ENCODE assay signal across 3 cellular contexts in genomic region chr11:1205121-1205986, GRCh38.
TF ChIP-seq lines count a peak whose summit lies in the region.

No MANE protein-coding gene starts in this region.

TF ChIP-seq in SK-N-SH, 30 proteins besides CTCF, POLR2A, EP300 and RAD21:
- no peak for TF ChIP-seq GATA2 (CRISPR knock-in tag; IDR thresholded peaks at IDR 0.05)
- no peak for TF ChIP-seq USF2 (IDR thresholded peaks at IDR 0.05; ENCODE audit: borderline replicate concordance, low read depth, low read length)
- TF ChIP-seq FOXJ3 (CRISPR knock-in tag; IDR thresholded peaks at IDR 0.05): no peak
- TF ChIP-seq NRF1 (IDR thresholded peaks at IDR 0.05; ENCODE audit: low read depth, low read length): no peak
- TF ChIP-seq FOSL2 (IDR thresholded peaks at IDR 0.05; ENCODE audit: borderline replicate concordance, low read depth): no peak
- TF ChIP-seq TCF12 (IDR thresholded peaks at IDR 0.05): no peak
- TF ChIP-seq GABPA (IDR thresholded peaks at IDR 0.05; ENCODE audit: low read depth): no peak
- TF ChIP-seq USF1 (IDR thresholded peaks at IDR 0.05; ENCODE audit: borderline replicate concordance, low read depth): no peak
- no peak for TF ChIP-seq ZBTB33 (IDR thresholded peaks at IDR 0.05; ENCODE audit: borderline replicate concordance, low read depth)
- TF ChIP-seq CHD2 (IDR thresholded peaks at IDR 0.05; ENCODE audit: low read length, partially characterized antibody): no peak
- no peak for TF ChIP-seq ELF1 (IDR thresholded peaks at IDR 0.05)
- no peak for TF ChIP-seq SIN3A (IDR thresholded peaks at IDR 0.05; ENCODE audit: borderline replicate concordance, low read depth, low read length)
- TF ChIP-seq MXI1 (IDR thresholded peaks at IDR 0.05; ENCODE audit: low read depth, low read length): no peak
- TF ChIP-seq JUND (IDR thresholded peaks at IDR 0.05): no peak
- TF ChIP-seq YY1 (IDR thresholded peaks at IDR 0.05; ENCODE audit: low read depth): no peak
- no peak for TF ChIP-seq MEF2A (IDR thresholded peaks at IDR 0.05; ENCODE audit: borderline replicate concordance, low read depth)
- no peak for TF ChIP-seq TAF1 (IDR thresholded peaks at IDR 0.05; ENCODE audit: borderline replicate concordance, low read depth, low read length)
- no peak for TF ChIP-seq IRF3 (IDR thresholded peaks at IDR 0.05; ENCODE audit: low read depth, low read length)
- TF ChIP-seq FOXM1 (IDR thresholded peaks at IDR 0.05; ENCODE audit: low read depth): no peak
TF ChIP-seq in SK-N-SH: peak in this region for 0.

TF ChIP-seq in SK-N-SH treated with all-trans-retinoic acid at 6 μM for 48 hours, 23 proteins besides CTCF, POLR2A, EP300 and RAD21:
- TF ChIP-seq BACH2 (CRISPR knock-in tag; IDR thresholded peaks at IDR 0.05; ENCODE audit: borderline replicate concordance) (no peak), CSDC2 (CRISPR knock-in tag; IDR thresholded peaks at IDR 0.05) (no peak), ZC3H10 (CRISPR knock-in tag; IDR thresholded peaks at IDR 0.05) (no peak), CSRNP3 (CRISPR knock-in tag; IDR thresholded peaks at IDR 0.05) (no peak), TOX (CRISPR knock-in tag; IDR thresholded peaks at IDR 0.05; ENCODE audit: borderline replicate concordance) (no peak), POU6F1 (CRISPR knock-in tag; IDR thresholded peaks at IDR 0.05; ENCODE audit: borderline replicate concordance, low read depth) (no peak)

TF ChIP-seq in H1, 55 proteins besides CTCF, POLR2A, EP300 and RAD21:
- TF ChIP-seq BCL11A (IDR thresholded peaks at IDR 0.05; ENCODE audit: low read depth in 2 of 2, low read length in 2 of 2): no peak
- no peak for TF ChIP-seq NRF1 (IDR thresholded peaks at IDR 0.05; ENCODE audit: low read depth, low read length)
- no peak for TF ChIP-seq SP4 (IDR thresholded peaks at IDR 0.05; ENCODE audit: low read length)
- TF ChIP-seq YY1 (IDR thresholded peaks at IDR 0.05; ENCODE audit: low read depth, low read length): no peak
- TF ChIP-seq HDAC2 (IDR thresholded peaks at IDR 0.05; ENCODE audit: borderline replicate concordance in 1 of 2, low read depth in 2 of 2, low read length in 2 of 2): no peak
- TF ChIP-seq SP2 (IDR thresholded peaks at IDR 0.05; ENCODE audit: low read length): no peak
- TF ChIP-seq RBBP5 (IDR thresholded peaks at IDR 0.05; ENCODE audit: borderline replicate concordance, low read depth, low read length): no peak
- no peak for TF ChIP-seq SIRT6 (IDR thresholded peaks at IDR 0.05; ENCODE audit: low read length)
- TF ChIP-seq TEAD4 (IDR thresholded peaks at IDR 0.05; ENCODE audit: low read depth, low read length): no peak
- TF ChIP-seq BACH1 (IDR thresholded peaks at IDR 0.05; ENCODE audit: low read length): no peak
- TF ChIP-seq SAP30 (IDR thresholded peaks at IDR 0.05; ENCODE audit: insufficient read depth, insufficient replicate concordance, low read length): no peak
- no peak for TF ChIP-seq FOSL1 (IDR thresholded peaks at IDR 0.05; ENCODE audit: insufficient read depth, low read depth, low read length)
- no peak for TF ChIP-seq RXRA (IDR thresholded peaks at IDR 0.05; ENCODE audit: insufficient read depth, low read depth, low read length)
- TF ChIP-seq E2F6 (IDR thresholded peaks at IDR 0.05): no peak
- no peak for TF ChIP-seq KDM5A (IDR thresholded peaks at IDR 0.05; ENCODE audit: low read length)
- no peak for TF ChIP-seq TCF12 (IDR thresholded peaks at IDR 0.05; ENCODE audit: low read depth, low read length)
- no peak for TF ChIP-seq HDAC6 (IDR thresholded peaks at IDR 0.05; ENCODE audit: low read depth, low read length)
